8 cellular contexts compared by ENCODE assay signal in the genomic region with DNA sequence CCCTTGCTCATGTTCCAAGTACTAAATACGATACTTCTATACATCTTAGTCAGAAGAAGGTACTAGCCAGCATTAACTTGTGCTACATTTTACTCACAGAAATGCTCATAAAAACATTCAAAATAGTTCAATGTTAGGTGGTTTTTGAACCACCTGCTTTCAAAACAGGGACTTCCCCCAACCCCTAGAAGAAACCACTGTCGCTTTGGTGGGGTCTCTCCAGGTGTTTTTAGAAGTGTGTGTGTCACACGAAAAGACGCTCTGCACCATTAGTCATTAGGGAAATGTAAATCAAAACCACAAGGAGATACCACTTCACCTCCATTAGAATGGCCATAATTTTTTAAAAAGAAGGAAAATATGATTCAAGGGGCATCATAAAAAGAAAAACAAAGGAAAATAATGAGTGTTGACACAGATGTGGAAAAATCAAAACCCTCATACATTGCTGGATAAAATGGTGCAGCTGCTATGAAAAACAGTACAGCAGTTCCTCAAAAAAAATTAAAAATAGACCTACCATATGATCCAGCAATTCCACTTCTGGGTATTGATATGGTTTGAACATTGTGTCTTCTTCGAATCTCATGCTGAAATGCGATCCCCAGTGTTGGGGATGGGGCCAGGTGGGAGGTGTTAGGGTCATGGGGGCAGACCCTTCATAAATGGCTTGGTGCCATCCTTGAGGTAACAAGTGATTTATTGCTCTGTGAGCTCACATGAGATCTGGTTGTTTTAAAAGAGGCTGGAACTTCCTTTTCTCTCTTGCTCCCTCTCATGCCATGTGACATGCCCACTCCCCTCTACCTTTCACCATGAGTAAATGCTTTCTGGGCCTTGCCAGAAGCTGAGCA.
DNase-seq lines count a peak whose midpoint lies in the region; ATAC-seq and TF ChIP-seq lines count a peak whose summit lies in the region.

No MANE protein-coding gene starts in this region.

- no peaks in the 10 kb centered on the region for H3K9me3 ChIP-seq in gastrocnemius medialis
- no peaks in the 10 kb centered on the region for H3K9me3 ChIP-seq in upper lobe of left lung

- H3K4me3 Mint-ChIP-seq in activated naive CD4-positive, alpha-beta T cell treated with anti-CD3 and anti-CD28 coated beads for 36 hours, result no peak overlapping the region

- H3K27me3 ChIP-seq in gastrocnemius medialis, result no peaks in the 10 kb centered on the region
- H3K27me3 ChIP-seq in upper lobe of left lung, result no peaks in the 10 kb centered on the region

- in situ Hi-C loops in gastrocnemius medialis (cut with MboI; ENCODE audit: low sequenced_read_pairs in 4 of 4), result no loop called here

- peaks cover 6% of the 10 kb centered on the region for H3K27me3 Mint-ChIP-seq in activated naive CD4-positive, alpha-beta T cell treated with anti-CD3 and anti-CD28 coated beads for 36 hours (ENCODE audit: low read depth)

- H3K36me3 Mint-ChIP-seq in activated naive CD4-positive, alpha-beta T cell treated with anti-CD3 and anti-CD28 coated beads for 36 hours (ENCODE audit: low read depth), result no peaks in the 10 kb centered on the region

- 69 to 70% methylated on average over 6 of the region's 6 CpGs for WGBS in upper lobe of left lung, 2 donors

- H3K27ac ChIP-seq in gastrocnemius medialis, result no peak overlapping the region
- no peak overlapping the region for H3K27ac ChIP-seq in upper lobe of left lung

- TF ChIP-seq EP300 in upper lobe of left lung (IDR thresholded peaks at IDR 0.05), result no peak

- H3K9me3 Mint-ChIP-seq in activated naive CD4-positive, alpha-beta T cell treated with anti-CD3 and anti-CD28 coated beads for 36 hours, result no peaks in the 10 kb centered on the region

- no peak for TF ChIP-seq POLR2A in gastrocnemius medialis (IDR thresholded peaks at IDR 0.05)
- TF ChIP-seq POLR2A in upper lobe of left lung (IDR thresholded peaks at IDR 0.05), result no peak

- ATAC-seq in GM18867 (IDR thresholded peaks at IDR 0.05; ENCODE audit: unreplicated experiment) (peak; percentile 53), HG02840 (IDR thresholded peaks at IDR 0.05; ENCODE audit: low FRiP score, unreplicated experiment) (peak; percentile 80), gastrocnemius medialis (no peak), upper lobe of left lung (ENCODE audit: low FRiP score in 2 of 2) (no peak)

- H3K4me1 ChIP-seq in gastrocnemius medialis (no peaks in the 10 kb centered on the region), upper lobe of left lung (no peaks in the 10 kb centered on the region)

- CTCF ChIA-PET in activated naive CD4-positive, alpha-beta T cell treated with anti-CD3 and anti-CD28 coated beads for 36 hours (lab: Charles Lee), result interaction anchor here (1.8 kb wide), 1 partner anchor 15 kb away, joined by 5 read pairs; no protein-coding TSS in a partner anchor

- no peak for TF ChIP-seq CTCF in gastrocnemius medialis (IDR thresholded peaks at IDR 0.05 in 4 of 5, conservative IDR thresholded peaks at IDR 0.05 in 1 of 5)
- no peak for TF ChIP-seq CTCF in upper lobe of left lung (IDR thresholded peaks at IDR 0.05)

- H3K4me1 Mint-ChIP-seq in activated naive CD4-positive, alpha-beta T cell treated with anti-CD3 and anti-CD28 coated beads for 36 hours (ENCODE audit: low read depth), result peaks cover 48% of the 10 kb centered on the region

- H3K36me3 ChIP-seq in gastrocnemius medialis, result no peaks in the 10 kb centered on the region
- no peaks in the 10 kb centered on the region for H3K36me3 ChIP-seq in upper lobe of left lung

- H3K27ac Mint-ChIP-seq in activated naive CD4-positive, alpha-beta T cell treated with anti-CD3 and anti-CD28 coated beads for 36 hours, result peak overlapping the region; percentile 83

- DNase-seq in NCI-H510A treated with DMSO at 0.1 percent for 48 hours (lab: John Stamatoyannopoulos, UW), result peak; percentile 52
- DNase-seq in activated naive CD4-positive, alpha-beta T cell treated with anti-CD3 and anti-CD28 coated beads for 36 hours, result peak; percentile 88
- DNase-seq in stimulated activated CD4-positive, alpha-beta T cell treated with anti-CD3 and anti-CD28 coated beads, TNF-alpha, amount 100 ng/mL, for 24 hours (ENCODE audit: low read depth in 3 of 3), result peak; percentile 25 to 50 (median 50)
- DNase-seq in gastrocnemius medialis, result no peak
- no peak for DNase-seq in anterior cingulate cortex (lab: John Stamatoyannopoulos, UW)
- DNase-seq in upper lobe of left lung, result no peak

- H3K4me3 ChIP-seq in gastrocnemius medialis, result no peak overlapping the region
- no peak overlapping the region for H3K4me3 ChIP-seq in upper lobe of left lung

- intact Hi-C loops in activated naive CD4-positive, alpha-beta T cell treated with anti-CD3 and anti-CD28 coated beads for 36 hours (cut with micrococcal nuclease), result loop anchor here (1.0 to 10.0 kb wide), 18 partner anchors 16 to 1751 kb away; a partner anchor contains a TSS
- intact Hi-C loops in gastrocnemius medialis (cut with DNase I; ENCODE audit: low total_unique reads), result no loop called here

Comparison
In these comparisons a context has a peak if more than half of its experiments do, and no peak if none do; other contexts are left out.
1. ATAC-seq: peak in GM18867 (single experiment) and HG02840 (single experiment); none in gastrocnemius medialis (0 of 2) and upper lobe of left lung (0 of 2).
2. DNase-seq: peak in NCI-H510A treated with DMSO at 0.1 percent for 48 hours (single experiment), activated naive CD4-positive, alpha-beta T cell treated with anti-CD3 and anti-CD28 coated beads for 36 hours (single experiment) and stimulated activated CD4-positive, alpha-beta T cell treated with anti-CD3 and anti-CD28 coated beads, TNF-alpha, amount 100 ng/mL, for 24 hours (3 of 3); none in gastrocnemius medialis (0 of 2), anterior cingulate cortex (0 of 58) and upper lobe of left lung (0 of 2).